Comparison of ENCODE assay signal across 9 cellular contexts in the genomic region with DNA sequence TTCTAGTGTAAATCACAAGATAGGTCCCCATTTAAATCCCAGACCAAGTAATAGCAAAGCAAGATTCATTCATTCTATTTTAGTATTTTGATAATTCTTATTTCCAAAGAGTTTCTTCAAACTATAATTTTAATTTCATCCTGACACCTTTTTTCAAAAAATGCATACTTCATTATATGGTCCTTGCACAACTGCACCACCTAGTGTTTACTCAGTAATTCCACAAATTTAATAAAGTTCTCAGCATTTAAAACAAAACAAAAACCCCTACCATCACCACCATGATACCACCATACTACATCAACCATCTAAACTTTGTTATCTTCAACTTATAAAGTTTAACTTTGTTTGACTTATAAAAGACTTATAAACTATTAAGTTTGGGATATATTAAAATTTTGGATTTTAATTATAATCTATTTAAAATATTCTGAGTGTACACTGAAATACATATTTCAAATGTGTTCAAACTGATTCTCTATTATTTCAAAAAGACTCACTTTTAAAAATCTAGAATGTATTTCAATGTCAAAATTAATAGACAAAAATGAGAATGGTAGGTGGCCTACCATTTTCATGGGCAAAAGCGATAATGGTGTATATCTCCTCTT. TPM values are rescaled to one million over a fixed set of nuclear protein-coding genes. Genes with fewer than 3 reads are reported as not detected.
A peak's percentile ranks its signal among the peaks of the same experiment; 100 is the strongest.
DNase-seq lines count a peak whose midpoint lies in the region; ATAC-seq, FAIRE-seq and TF ChIP-seq lines count a peak whose summit lies in the region.
"Had no signal": no experiment of that assay in that cellular context is flagged by ENCODE, and none has a peak within 500 bp of the region (broad histone marks: within the 10 kb centered on the region; RNA-seq: fewer than 3 reads in every experiment).

No MANE protein-coding gene starts in this region.

- H3K27me3 ChIP-seq in adrenal gland = no peaks in the 10 kb centered on the region
- no peaks in the 10 kb centered on the region for H3K27me3 ChIP-seq in CD4-positive, alpha-beta memory T cell (ENCODE audit: insufficient read depth, low read length)

- no peak for ATAC-seq in HG03469 (IDR thresholded peaks at IDR 0.05; ENCODE audit: unreplicated experiment)
- ATAC-seq in GM21423 (IDR thresholded peaks at IDR 0.05; ENCODE audit: unreplicated experiment) = no peak
- ATAC-seq: naive thymus-derived CD4-positive, alpha-beta T cell had no signal

- POLR2A ChIA-PET in CD4-positive, alpha-beta memory T cell (lab: Charles Lee; ENCODE audit: partially characterized antibody) = no interaction called here

- peak; percentile 29 for DNase-seq in DMS 273 treated with DMSO at 0.1 percent for 48 hours (lab: John Stamatoyannopoulos, UW)
- peak; percentile 29 for DNase-seq in Jurkat, Clone E6-1 (ENCODE audit: low read depth, low spot score)
- no peak for DNase-seq in adrenal gland
- peak; percentile 36 to 37 for DNase-seq in lung microvascular endothelial cell (ENCODE audit: low read depth in 2 of 2)
- no peak for DNase-seq in H54 (ENCODE audit: insufficient read length, low spot score)
- DNase-seq in CD4-positive, alpha-beta memory T cell = no peak

- intact Hi-C loops in adrenal gland (cut with DNase I) = no loop called here
- intact Hi-C loops in CD4-positive, alpha-beta memory T cell (cut with micrococcal nuclease) = loop anchor here (2.0 kb wide), 1 partner anchor 757 kb away; no protein-coding TSS in a partner anchor

- TF ChIP-seq POLR2A in adrenal gland (IDR thresholded peaks at IDR 0.05) (no peak), H54 (IDR thresholded peaks at IDR 0.05; ENCODE audit: low read depth, low read length) (no peak)

- no peaks in the 10 kb centered on the region for H3K27me3 Mint-ChIP-seq in CD4-positive, alpha-beta memory T cell
- H3K27me3 Mint-ChIP-seq: naive thymus-derived CD4-positive, alpha-beta T cell had no signal

- H3K36me3 Mint-ChIP-seq in CD4-positive, alpha-beta memory T cell = peaks cover 3 to 13% of the 10 kb centered on the region in 2 donors

- H3K4me3 ChIP-seq in Jurkat, Clone E6-1 (ENCODE audit: low read length) = no peak overlapping the region
- no peak overlapping the region for H3K4me3 ChIP-seq in adrenal gland
- H3K4me3 ChIP-seq in CD4-positive, alpha-beta memory T cell (ENCODE audit: low read length in 2 of 2) = no peak overlapping the region

- peaks cover 2 to 13% (median 7%) of the 10 kb centered on the region in 8 donors for H3K9me3 Mint-ChIP-seq in CD4-positive, alpha-beta memory T cell

- no peak for FAIRE-seq in H54 (lab: Jason Lieb, UNC)

- H3K4me3 Mint-ChIP-seq in CD4-positive, alpha-beta memory T cell = no peak overlapping the region
- H3K4me3 Mint-ChIP-seq: naive thymus-derived CD4-positive, alpha-beta T cell had no signal

- CTCF ChIA-PET in CD4-positive, alpha-beta memory T cell (lab: Charles Lee; ENCODE audit: partially characterized antibody) = interaction anchor here (1.0 kb wide), 1 partner anchor 1086 kb away, joined by 3 read pairs; no protein-coding TSS in a partner anchor

- no peaks in the 10 kb centered on the region for H3K9me3 ChIP-seq in adrenal gland (replicated peaks in 1 of 3)
- H3K9me3 ChIP-seq in CD4-positive, alpha-beta memory T cell (ENCODE audit: control insufficient read depth in 1 of 2, low read length in 2 of 2) = no peaks in the 10 kb centered on the region

- H3K4me1 ChIP-seq in adrenal gland (replicated peaks in 1 of 2) = no peaks in the 10 kb centered on the region
- no peaks in the 10 kb centered on the region for H3K4me1 ChIP-seq in CD4-positive, alpha-beta memory T cell (ENCODE audit: insufficient read depth, low read length)

- peaks cover 0 to 4% (median under 1%) of the 10 kb centered on the region in 4 donors for H3K4me1 Mint-ChIP-seq in CD4-positive, alpha-beta memory T cell

- 95 to 100% (median 99%) methylated on average over 1 of the region's 1 CpG for WGBS in adrenal gland, 4 donors

- H3K27ac ChIP-seq in adrenal gland = no peak overlapping the region
- no peak overlapping the region for H3K27ac ChIP-seq in CD4-positive, alpha-beta memory T cell (ENCODE audit: low read depth, low read length)

- peak; percentile 21 to 54 (median 40) for TF ChIP-seq CTCF in adrenal gland (IDR thresholded peaks at IDR 0.05)

- H3K27ac Mint-ChIP-seq in CD4-positive, alpha-beta memory T cell = no peak overlapping the region

- no peaks in the 10 kb centered on the region for H3K36me3 ChIP-seq in adrenal gland (replicated peaks in 1 of 2)
- no peaks in the 10 kb centered on the region for H3K36me3 ChIP-seq in CD4-positive, alpha-beta memory T cell (ENCODE audit: insufficient read depth, low read length)

RNA-seq across cellular contexts. Expression of gene WDPCP, which starts 44.2 kb away (rescaled TPM):
- polyA plus RNA-seq in Jurkat, Clone E6-1 (2012; ENCODE audit: insufficient read depth, insufficient read length) = 6.8 TPM
- 10 to 100 TPM in 5 of 8 donors, 1 to 10 TPM in 3; 4.3 to 14.6 (median 10.4) TPM for total RNA-seq in adrenal gland
- 1 to 10 TPM; 2.7 to 5.0 (median 4.7) TPM for polyA plus RNA-seq in adrenal gland
- 4.6 and 5.2 TPM in 2 replicates for total RNA-seq in lung microvascular endothelial cell
- total RNA-seq in CD4-positive, alpha-beta memory T cell = 10 to 100 TPM; 10.5 to 13.2 TPM
- polyA plus RNA-seq in CD4-positive, alpha-beta memory T cell = 1 to 10 TPM; 2.9 to 3.3 TPM

RNA-seq across cellular contexts. Expression of gene MDH1, which starts 44.6 kb away (rescaled TPM):
- 450 TPM for polyA plus RNA-seq in Jurkat, Clone E6-1 (2012; ENCODE audit: insufficient read depth, insufficient read length)
- 100 to 1,000 TPM; 184 to 314 (median 287) TPM for total RNA-seq in adrenal gland
- 100 to 1,000 TPM; 239 to 414 (median 265) TPM for polyA plus RNA-seq in adrenal gland
- total RNA-seq in lung microvascular endothelial cell = 100 and 113 TPM in 2 replicates
- total RNA-seq in CD4-positive, alpha-beta memory T cell = 100 to 1,000 TPM in 1 of 2 experiments, 10 to 100 TPM in 1; 93.8 to 102 TPM
- 100 to 1,000 TPM; 223 to 380 TPM for polyA plus RNA-seq in CD4-positive, alpha-beta memory T cell

Comparison
In these comparisons a context has a peak if more than half of its experiments do, and no peak if none do; other contexts are left out.
1. DNase-seq: peak in DMS 273 treated with DMSO at 0.1 percent for 48 hours (single experiment), Jurkat, Clone E6-1 (single experiment) and lung microvascular endothelial cell (2 of 2); none in adrenal gland (0 of 7), H54 (single experiment) and CD4-positive, alpha-beta memory T cell (0 of 5).